8 cellular contexts compared by ENCODE assay signal in the genomic region with DNA sequence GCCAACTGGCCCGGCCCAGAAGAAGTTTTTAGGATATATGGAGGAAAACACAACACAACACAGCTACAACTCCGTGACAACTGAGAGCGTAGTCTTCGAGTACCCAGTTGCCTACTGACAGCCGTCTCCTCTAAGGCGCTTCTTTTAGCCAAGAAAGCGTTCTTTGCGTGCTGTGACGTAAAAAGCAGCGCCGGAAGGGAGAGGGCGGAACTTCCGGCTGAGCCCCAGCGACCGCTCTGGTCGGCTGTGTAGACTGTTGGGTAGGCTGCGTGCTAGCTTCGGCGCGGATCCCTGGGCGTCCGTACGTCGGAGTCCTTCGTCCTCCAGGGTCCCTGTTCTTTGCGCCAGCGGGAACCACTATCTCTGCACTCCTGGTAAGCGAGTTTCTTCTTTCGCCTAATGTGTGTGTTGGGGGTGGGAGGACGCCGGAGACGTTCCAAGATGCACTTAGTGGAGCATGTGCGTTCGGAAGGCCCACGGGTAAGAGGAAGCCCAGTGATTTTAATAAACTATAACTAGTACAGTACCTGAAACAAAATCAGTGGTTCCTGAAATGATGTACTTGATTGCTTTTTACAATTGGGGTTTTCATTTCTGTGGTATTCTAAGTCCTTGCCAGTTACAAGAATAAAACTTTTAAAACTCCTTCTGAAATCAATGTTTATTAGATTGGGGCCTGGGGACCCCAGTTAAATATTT. TPM values are rescaled to one million over a fixed set of nuclear protein-coding genes. Genes with fewer than 3 reads are reported as not detected.
DNase-seq lines count a peak whose midpoint lies in the region; TF ChIP-seq lines count a peak whose summit lies in the region.

A gene (plus strand): TSS at position 239 of the 699 bp plus-strand sequence. CDS start 2,914 bp downstream, outside the sequence.

- POLR2A ChIA-PET in SK-N-SH (lab: Yijun Ruan, JAX), result interaction anchor here (0.7 to 2.5 kb wide), 7 partner anchors 10 to 1038 kb away, joined by 3 to 20 read pairs (median 4); a partner anchor contains a TSS

- H4K20me1 ChIP-seq in SK-N-SH (ENCODE audit: insufficient read depth), result peaks cover 17% of the 10 kb centered on the region

- CTCF ChIA-PET in SK-N-SH (lab: Yijun Ruan, JAX), result interaction anchor here (0.6 to 2.5 kb wide), 2 partner anchors 12 to 58 kb away, joined by 3 to 8 read pairs; a partner anchor contains a TSS

- no peak for TF ChIP-seq CTCF in HFF-Myc (IDR thresholded peaks at IDR 0.05; ENCODE audit: low read depth, low read length, missing control alignments)
- TF ChIP-seq CTCF in SK-N-SH (IDR thresholded peaks at IDR 0.05), result no peak
- TF ChIP-seq CTCF in suprapubic skin (IDR thresholded peaks at IDR 0.05), result no peak

- no peaks in the 10 kb centered on the region for H3F3A ChIP-seq in SK-N-SH (replicated peaks; ENCODE audit: insufficient read depth)

- H3K36me3 ChIP-seq in SK-N-SH (replicated peaks in 1 of 2; ENCODE audit: control insufficient read depth in 1 of 2, insufficient read depth in 2 of 2, low read length in 1 of 2) (peaks cover 24 to 30% of the 10 kb centered on the region in 2 experiments), suprapubic skin (peaks cover 23% of the 10 kb centered on the region)

- TF ChIP-seq EP300 in SK-N-SH (IDR thresholded peaks at IDR 0.05; ENCODE audit: borderline replicate concordance in 1 of 2, low read depth in 1 of 2, low read length in 1 of 2) (no peak), suprapubic skin (IDR thresholded peaks at IDR 0.05) (no peak)

- H3K9me3 ChIP-seq in SK-N-SH, result no peaks in the 10 kb centered on the region
- no peaks in the 10 kb centered on the region for H3K9me3 ChIP-seq in suprapubic skin

- peak within 1 kb of the TSS; percentile 87 for H2AFZ ChIP-seq in SK-N-SH (ENCODE audit: low read depth)

- H3K9me2 ChIP-seq in SK-N-SH, result no peaks in the 10 kb centered on the region

- DNase-seq in GM04503 (ENCODE audit: low read depth) (peak; percentile 71), HFF-Myc (ENCODE audit: extremely low read depth, low read depth) (peak; percentile 81), NAMALWA (ENCODE audit: low spot score) (peak; percentile 97), SK-N-SH (peak; percentile 89), globus pallidus (ENCODE audit: low spot score) (peak; percentile 91), nucleus accumbens (lab: John Stamatoyannopoulos, UW) (peak; percentile 15 to 95 (median 84)), suprapubic skin (ENCODE audit: low spot score in 2 of 2) (peak; percentile 95)
- peak; percentile 93 for DNase-seq in activated naive CD4-positive, alpha-beta T cell treated with anti-CD3 and anti-CD28 coated beads, Interleukin-2, amount 50 U/mL, for 16 hours

- peak within 1 kb of the TSS; percentile 82 to 83 for H3K27ac ChIP-seq in SK-N-SH (ENCODE audit: low read depth in 2 of 2, low read length in 1 of 2)
- H3K27ac ChIP-seq in suprapubic skin, result peak within 1 kb of the TSS; percentile 87

- H3K4me2 ChIP-seq in SK-N-SH, result peak within 1 kb of the TSS; percentile 78

- peak; percentile 71 to 90 for TF ChIP-seq POLR2A in suprapubic skin (IDR thresholded peaks at IDR 0.05)

- 0 out of 2 replicates have a peak, but pooled peaks cover 4% of the 10 kb centered on the region for H3K27me3 ChIP-seq in SK-N-SH (ENCODE audit: insufficient read depth)
- peaks cover 15% of the 10 kb centered on the region for H3K27me3 ChIP-seq in suprapubic skin

- H3K4me1 ChIP-seq in SK-N-SH (ENCODE audit: control insufficient read depth in 1 of 2, insufficient read depth in 2 of 2, low read depth in 1 of 2, low read length in 1 of 2) (peaks cover 6 to 7% of the 10 kb centered on the region in 2 experiments; a peak in 2 of 4 replicates), suprapubic skin (peaks cover 11% of the 10 kb centered on the region)

- 1% methylated on average over 35 of the region's 35 CpGs for WGBS in SK-N-SH (ENCODE audit: low lambda C conversion rate)
- WGBS in suprapubic skin, result under 1% methylated on average over 34 of the region's 35 CpGs

- H3K9ac ChIP-seq in SK-N-SH, result peak within 1 kb of the TSS; percentile 86

- H3K4me3 ChIP-seq in HFF-Myc (replicated peaks; ENCODE audit: low read depth, low read length) (peak within 1 kb of the TSS; percentile 99), SK-N-SH (ENCODE audit: low read depth in 2 of 2, low read length in 1 of 2) (peak within 1 kb of the TSS; percentile 86 to 94), suprapubic skin (peak within 1 kb of the TSS; percentile 72)

- TF ChIP-seq RAD21 in SK-N-SH (IDR thresholded peaks at IDR 0.05; ENCODE audit: low read length), result no peak

- H3K79me2 ChIP-seq in SK-N-SH (ENCODE audit: insufficient read depth), result peaks cover 50% of the 10 kb centered on the region

TF ChIP-seq in SK-N-SH, 30 proteins besides CTCF, POLR2A, EP300 and RAD21 (continues in another document):
- TF ChIP-seq RXRA (IDR thresholded peaks at IDR 0.05; ENCODE audit: borderline replicate concordance, low read depth) (no peak), MXI1 (IDR thresholded peaks at IDR 0.05; ENCODE audit: low read depth, low read length) (peak; percentile 76), GABPA (IDR thresholded peaks at IDR 0.05; ENCODE audit: low read depth) (peak; percentile 99), TEAD4 (IDR thresholded peaks at IDR 0.05; ENCODE audit: borderline replicate concordance, insufficient read depth) (no peak), NRF1 (IDR thresholded peaks at IDR 0.05; ENCODE audit: low read depth, low read length) (no peak), RCOR1 (IDR thresholded peaks at IDR 0.05; ENCODE audit: low read length) (no peak; the same call in 1 of the 2 replicates), NFIC (IDR thresholded peaks at IDR 0.05; ENCODE audit: borderline replicate concordance) (peak; percentile 33; the same call in 1 of the 2 replicates), JUND (IDR thresholded peaks at IDR 0.05) (no peak), POLR2AphosphoS5 (IDR thresholded peaks at IDR 0.05; ENCODE audit: low read depth, low read length) (peak; percentile 96), FOXM1 (IDR thresholded peaks at IDR 0.05; ENCODE audit: low read depth) (no peak), FOSL2 (IDR thresholded peaks at IDR 0.05; ENCODE audit: borderline replicate concordance, low read depth) (no peak)
- TF ChIP-seq, protein P1, sequence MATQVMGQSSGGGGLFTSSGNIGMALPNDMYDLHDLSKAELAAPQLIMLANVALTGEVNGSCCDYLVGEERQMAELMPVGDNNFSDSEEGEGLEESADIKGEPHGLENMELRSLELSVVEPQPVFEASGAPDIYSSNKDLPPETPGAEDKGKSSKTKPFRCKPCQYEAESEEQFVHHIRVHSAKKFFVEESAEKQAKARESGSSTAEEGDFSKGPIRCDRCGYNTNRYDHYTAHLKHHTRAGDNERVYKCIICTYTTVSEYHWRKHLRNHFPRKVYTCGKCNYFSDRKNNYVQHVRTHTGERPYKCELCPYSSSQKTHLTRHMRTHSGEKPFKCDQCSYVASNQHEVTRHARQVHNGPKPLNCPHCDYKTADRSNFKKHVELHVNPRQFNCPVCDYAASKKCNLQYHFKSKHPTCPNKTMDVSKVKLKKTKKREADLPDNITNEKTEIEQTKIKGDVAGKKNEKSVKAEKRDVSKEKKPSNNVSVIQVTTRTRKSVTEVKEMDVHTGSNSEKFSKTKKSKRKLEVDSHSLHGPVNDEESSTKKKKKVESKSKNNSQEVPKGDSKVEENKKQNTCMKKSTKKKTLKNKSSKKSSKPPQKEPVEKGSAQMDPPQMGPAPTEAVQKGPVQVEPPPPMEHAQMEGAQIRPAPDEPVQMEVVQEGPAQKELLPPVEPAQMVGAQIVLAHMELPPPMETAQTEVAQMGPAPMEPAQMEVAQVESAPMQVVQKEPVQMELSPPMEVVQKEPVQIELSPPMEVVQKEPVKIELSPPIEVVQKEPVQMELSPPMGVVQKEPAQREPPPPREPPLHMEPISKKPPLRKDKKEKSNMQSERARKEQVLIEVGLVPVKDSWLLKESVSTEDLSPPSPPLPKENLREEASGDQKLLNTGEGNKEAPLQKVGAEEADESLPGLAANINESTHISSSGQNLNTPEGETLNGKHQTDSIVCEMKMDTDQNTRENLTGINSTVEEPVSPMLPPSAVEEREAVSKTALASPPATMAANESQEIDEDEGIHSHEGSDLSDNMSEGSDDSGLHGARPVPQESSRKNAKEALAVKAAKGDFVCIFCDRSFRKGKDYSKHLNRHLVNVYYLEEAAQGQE (IDR thresholded peaks at IDR 0.05; ENCODE audit: low read depth, low read length), result 0 out of 2 replicates have a peak, but pooled peaks have one; percentile 6
- TF ChIP-seq, protein P2, sequence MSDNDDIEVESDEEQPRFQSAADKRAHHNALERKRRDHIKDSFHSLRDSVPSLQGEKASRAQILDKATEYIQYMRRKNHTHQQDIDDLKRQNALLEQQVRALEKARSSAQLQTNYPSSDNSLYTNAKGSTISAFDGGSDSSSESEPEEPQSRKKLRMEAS (IDR thresholded peaks at IDR 0.05; ENCODE audit: low read depth), result peak; percentile 97
- TF ChIP-seq, protein P3, sequence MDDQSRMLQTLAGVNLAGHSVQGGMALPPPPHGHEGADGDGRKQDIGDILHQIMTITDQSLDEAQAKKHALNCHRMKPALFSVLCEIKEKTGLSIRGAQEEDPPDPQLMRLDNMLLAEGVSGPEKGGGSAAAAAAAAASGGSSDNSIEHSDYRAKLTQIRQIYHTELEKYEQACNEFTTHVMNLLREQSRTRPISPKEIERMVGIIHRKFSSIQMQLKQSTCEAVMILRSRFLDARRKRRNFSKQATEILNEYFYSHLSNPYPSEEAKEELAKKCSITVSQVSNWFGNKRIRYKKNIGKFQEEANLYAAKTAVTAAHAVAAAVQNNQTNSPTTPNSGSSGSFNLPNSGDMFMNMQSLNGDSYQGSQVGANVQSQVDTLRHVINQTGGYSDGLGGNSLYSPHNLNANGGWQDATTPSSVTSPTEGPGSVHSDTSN (IDR thresholded peaks at IDR 0.05), result peak; percentile 56
- TF ChIP-seq, protein P4, sequence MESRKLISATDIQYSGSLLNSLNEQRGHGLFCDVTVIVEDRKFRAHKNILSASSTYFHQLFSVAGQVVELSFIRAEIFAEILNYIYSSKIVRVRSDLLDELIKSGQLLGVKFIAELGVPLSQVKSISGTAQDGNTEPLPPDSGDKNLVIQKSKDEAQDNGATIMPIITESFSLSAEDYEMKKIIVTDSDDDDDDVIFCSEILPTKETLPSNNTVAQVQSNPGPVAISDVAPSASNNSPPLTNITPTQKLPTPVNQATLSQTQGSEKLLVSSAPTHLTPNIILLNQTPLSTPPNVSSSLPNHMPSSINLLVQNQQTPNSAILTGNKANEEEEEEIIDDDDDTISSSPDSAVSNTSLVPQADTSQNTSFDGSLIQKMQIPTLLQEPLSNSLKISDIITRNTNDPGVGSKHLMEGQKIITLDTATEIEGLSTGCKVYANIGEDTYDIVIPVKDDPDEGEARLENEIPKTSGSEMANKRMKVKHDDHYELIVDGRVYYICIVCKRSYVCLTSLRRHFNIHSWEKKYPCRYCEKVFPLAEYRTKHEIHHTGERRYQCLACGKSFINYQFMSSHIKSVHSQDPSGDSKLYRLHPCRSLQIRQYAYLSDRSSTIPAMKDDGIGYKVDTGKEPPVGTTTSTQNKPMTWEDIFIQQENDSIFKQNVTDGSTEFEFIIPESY (IDR thresholded peaks at IDR 0.05; ENCODE audit: borderline replicate concordance, low read depth), result no peak

RNA-seq across cellular contexts. Expression of the gene that starts here (rescaled TPM):
- polyA plus RNA-seq in SK-N-SH (2012; rRNA removed), result 13.7 and 16.1 TPM in 2 replicates
- polyA plus RNA-seq in SK-N-SH (2012; cell fraction: cytosol; rRNA removed), result 20.2 and 25.4 TPM in 2 replicates
- 7.9 and 9.5 TPM in 2 replicates for polyA plus RNA-seq in SK-N-SH (2012; cell fraction: nucleus; rRNA removed)
- 10 to 100 TPM; 22.6 to 36.4 (median 28.1) TPM for total RNA-seq in suprapubic skin

Comparison
In these comparisons a context has a peak if more than half of its experiments do, and no peak if none do; other contexts are left out.
1. Peak in every context shown above with its lines: DNase-seq, H3K4me3 ChIP-seq and H3K27ac ChIP-seq.